ENCODE assay signal across 8 cellular contexts in the genomic region with DNA sequence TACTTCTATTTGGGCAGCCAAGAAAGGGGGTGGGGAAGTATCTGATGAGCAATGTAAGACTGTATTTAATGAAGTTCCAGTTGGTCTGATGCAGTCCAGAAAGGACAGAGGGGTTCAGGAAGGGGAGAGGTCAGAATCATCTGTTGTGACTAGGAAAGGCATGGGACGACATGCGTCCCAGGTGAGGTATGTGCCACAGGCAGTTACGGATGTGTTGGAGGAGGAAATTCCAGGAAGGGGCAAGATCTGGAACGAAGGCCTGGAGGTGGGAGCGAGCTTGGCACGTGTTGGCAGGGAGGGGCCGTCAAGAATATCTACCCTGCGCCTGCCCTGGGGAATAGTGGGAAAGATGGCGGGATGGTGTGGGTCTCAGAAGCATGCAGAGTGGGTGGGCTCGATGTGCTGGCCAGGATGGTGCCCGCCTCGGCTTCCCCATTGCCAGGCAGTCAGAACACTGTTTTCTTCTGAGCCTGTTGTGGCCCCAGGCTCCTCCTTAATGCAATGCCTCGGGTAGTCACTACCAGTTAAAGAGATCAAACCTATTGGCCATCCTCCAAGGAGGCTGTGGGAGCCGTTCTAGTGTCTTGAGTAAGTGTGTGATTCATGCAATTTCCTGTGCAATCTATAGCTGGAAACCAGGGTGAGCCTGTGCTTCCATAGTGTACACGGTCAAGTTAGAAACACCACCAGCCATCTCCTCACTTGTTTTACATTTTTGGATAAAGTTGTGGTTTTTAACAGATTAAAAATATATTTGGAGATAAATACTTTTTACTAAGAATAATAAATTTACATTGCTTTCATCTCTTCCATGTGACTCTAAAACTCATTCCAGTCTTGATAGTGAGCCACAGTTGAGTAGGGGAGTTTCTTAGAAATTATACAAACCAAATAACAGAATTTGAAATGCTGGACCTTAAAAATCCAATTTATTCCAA. TPM values are rescaled to one million over a fixed set of nuclear protein-coding genes. Genes with fewer than 3 reads are reported as not detected.
DNase-seq lines count a peak whose midpoint lies in the region; ATAC-seq, FAIRE-seq and TF ChIP-seq lines count a peak whose summit lies in the region.

No MANE protein-coding gene starts in this region.

- TF ChIP-seq POLR2A in GM18505 (IDR thresholded peaks at IDR 0.05; ENCODE audit: borderline replicate concordance, extremely low read depth, insufficient read depth, insufficient read length) = no peak

- peak; percentile 87 for FAIRE-seq in RCC 7860 (lab: Jason Lieb, UNC)

- ATAC-seq in esophagus mucosa (peak; percentile 89), HG03354 (IDR thresholded peaks at IDR 0.05; ENCODE audit: poor library complexity, severe bottlenecking, unreplicated experiment) (no peak), GM18505 (IDR thresholded peaks at IDR 0.05; ENCODE audit: unreplicated experiment) (no peak)

- DNase-seq in GDM1 (lab: John Stamatoyannopoulos, UW) (peak; percentile 60), RCC 7860 (ENCODE audit: low spot score) (peak; percentile 93), pulmonary artery endothelial cell (ENCODE audit: low read depth, low spot score) (peak; percentile 94)
- no peak for DNase-seq in activated CD8-positive, alpha-beta memory T cell treated with anti-CD3 and anti-CD28 coated beads, Interleukin-2, amount 50 U/mL, for 48 hours
- no peak for DNase-seq in stimulated activated CD4-positive, alpha-beta T cell treated with anti-CD3 and anti-CD28 coated beads, Interleukin-2, amount 100 ng/mL, for 48 hours

RNA-seq across cellular contexts. Expression of a gene that starts 57.6 kb away (rescaled TPM):
- total RNA-seq in esophagus mucosa (not detected), pulmonary artery endothelial cell (under 0.01 TPM in 1 of 2 replicates, not detected in the other)

Comparison
In these comparisons a context has a peak if more than half of its experiments do, and no peak if none do; other contexts are left out.
1. DNase-seq: peak in GDM1 (single experiment), RCC 7860 (single experiment) and pulmonary artery endothelial cell (single experiment); none in activated CD8-positive, alpha-beta memory T cell treated with anti-CD3 and anti-CD28 coated beads, Interleukin-2, amount 50 U/mL, for 48 hours (single experiment) and stimulated activated CD4-positive, alpha-beta T cell treated with anti-CD3 and anti-CD28 coated beads, Interleukin-2, amount 100 ng/mL, for 48 hours (0 of 2).